In the genomic region with DNA sequence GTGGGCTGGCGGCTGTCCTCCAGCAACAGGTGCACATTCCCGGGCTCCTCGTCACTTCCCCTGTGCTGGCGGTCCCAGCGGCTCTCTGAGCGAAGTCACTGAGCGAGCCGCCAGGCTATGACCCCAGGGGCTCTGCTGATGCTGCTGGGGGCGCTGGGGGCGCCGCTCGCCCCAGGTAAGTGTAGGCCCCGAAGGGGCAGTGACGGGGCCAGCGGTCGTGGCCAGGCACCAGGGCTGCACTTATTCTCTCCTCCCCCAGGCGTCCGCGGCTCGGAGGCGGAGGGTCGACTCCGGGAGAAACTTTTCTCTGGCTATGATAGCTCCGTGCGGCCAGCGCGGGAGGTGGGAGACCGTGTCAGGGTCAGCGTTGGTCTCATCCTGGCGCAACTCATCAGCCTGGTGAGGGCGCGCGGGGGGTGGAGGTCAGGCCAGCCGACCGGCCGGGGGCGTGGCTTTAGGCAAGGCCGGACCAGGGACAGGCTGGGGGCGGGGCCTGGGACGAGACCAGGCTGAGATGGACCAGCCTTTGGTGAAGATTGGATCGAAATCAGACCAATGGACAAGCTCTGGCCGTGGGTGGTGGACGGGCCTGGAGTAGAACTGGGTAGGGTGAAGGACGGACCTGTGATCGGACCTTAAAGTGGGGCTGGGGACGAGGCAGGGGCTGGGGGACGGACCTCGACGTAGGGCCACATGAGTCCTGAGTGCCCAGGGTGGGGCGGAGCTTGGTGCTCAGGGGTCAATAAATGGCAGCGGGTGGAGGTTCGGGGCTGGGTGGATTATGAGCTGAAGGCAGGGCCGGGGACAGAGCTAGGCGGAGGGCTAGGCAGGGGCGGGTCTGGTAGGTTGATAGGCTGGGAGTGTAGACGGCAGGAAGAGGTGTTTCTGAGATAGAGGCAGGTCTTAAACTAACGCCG, we compare ENCODE assay signal across 8 cellular contexts. TPM values are rescaled to one million over a fixed set of nuclear protein-coding genes. Genes with fewer than 3 reads are reported as not detected.
DNase-seq lines count a peak whose midpoint lies in the region; ATAC-seq, FAIRE-seq and TF ChIP-seq lines count a peak whose summit lies in the region.

A gene with protein sequence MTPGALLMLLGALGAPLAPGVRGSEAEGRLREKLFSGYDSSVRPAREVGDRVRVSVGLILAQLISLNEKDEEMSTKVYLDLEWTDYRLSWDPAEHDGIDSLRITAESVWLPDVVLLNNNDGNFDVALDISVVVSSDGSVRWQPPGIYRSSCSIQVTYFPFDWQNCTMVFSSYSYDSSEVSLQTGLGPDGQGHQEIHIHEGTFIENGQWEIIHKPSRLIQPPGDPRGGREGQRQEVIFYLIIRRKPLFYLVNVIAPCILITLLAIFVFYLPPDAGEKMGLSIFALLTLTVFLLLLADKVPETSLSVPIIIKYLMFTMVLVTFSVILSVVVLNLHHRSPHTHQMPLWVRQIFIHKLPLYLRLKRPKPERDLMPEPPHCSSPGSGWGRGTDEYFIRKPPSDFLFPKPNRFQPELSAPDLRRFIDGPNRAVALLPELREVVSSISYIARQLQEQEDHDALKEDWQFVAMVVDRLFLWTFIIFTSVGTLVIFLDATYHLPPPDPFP (plus strand): TSS at position 51 of the 917 bp plus-strand sequence. CDS start 67 bp downstream, at position 118.

- H3K36me3 ChIP-seq in MM.1S (replicated peaks; ENCODE audit: insufficient read depth, low read length), result no peaks in the 10 kb centered on the region

- no peak for TF ChIP-seq CTCF in MM.1S (IDR thresholded peaks at IDR 0.05; ENCODE audit: low read length)

- ATAC-seq in natural killer cell treated with Interleukin-12 subunit alpha and Interleukin-12 subunit beta and Interleukin-15 and Interleukin-18, amount 100 ng/mL, for 72 hours, result peak; percentile 74 to 86
- ATAC-seq in HG02610 (IDR thresholded peaks at IDR 0.05; ENCODE audit: unreplicated experiment), result no peak
- ATAC-seq in HG02884 (IDR thresholded peaks at IDR 0.05; ENCODE audit: unreplicated experiment), result no peak

- H3K27ac Mint-ChIP-seq in natural killer cell treated with Interleukin-12 subunit alpha and Interleukin-12 subunit beta and Interleukin-15 and Interleukin-18, amount 100 ng/mL, for 72 hours, result no peak within 1 kb of the TSS

- H4K20me1 ChIP-seq in MM.1S (ENCODE audit: insufficient read depth, low read length), result no peaks in the 10 kb centered on the region

- H3K4me1 ChIP-seq in MM.1S (ENCODE audit: low read length), result no peaks in the 10 kb centered on the region

- peak within 1 kb of the TSS; percentile 79 for H3K4me3 Mint-ChIP-seq in natural killer cell treated with Interleukin-12 subunit alpha and Interleukin-12 subunit beta and Interleukin-15 and Interleukin-18, amount 100 ng/mL, for 72 hours

- no peak within 1 kb of the TSS for H3K9ac ChIP-seq in MM.1S (ENCODE audit: low read length)

- H3K4me3 ChIP-seq in MM.1S (ENCODE audit: low read length), result no peak within 1 kb of the TSS

- FAIRE-seq in frontal cortex (lab: Jason Lieb, UNC), result no peak

- peaks cover 13 to 23% of the 10 kb centered on the region in 2 donors for H3K4me1 Mint-ChIP-seq in natural killer cell treated with Interleukin-12 subunit alpha and Interleukin-12 subunit beta and Interleukin-15 and Interleukin-18, amount 100 ng/mL, for 72 hours (ENCODE audit: low read depth in 2 of 2)

- no peaks in the 10 kb centered on the region for H3K36me3 Mint-ChIP-seq in natural killer cell treated with Interleukin-12 subunit alpha and Interleukin-12 subunit beta and Interleukin-15 and Interleukin-18, amount 100 ng/mL, for 72 hours

- H3K79me2 ChIP-seq in MM.1S (ENCODE audit: low read length), result no peaks in the 10 kb centered on the region

- H3K27me3 ChIP-seq in MM.1S (replicated peaks; ENCODE audit: insufficient read depth, low read length), result peaks cover 85% of the 10 kb centered on the region

- no peaks in the 10 kb centered on the region for H3K9me3 ChIP-seq in MM.1S (replicated peaks; ENCODE audit: insufficient read depth, low read length)

- no peak within 1 kb of the TSS for H3K27ac ChIP-seq in MM.1S (ENCODE audit: low read length)

- peak within 1 kb of the TSS; percentile 52; the same call in 1 of the 2 replicates for H3K4me2 ChIP-seq in MM.1S (ENCODE audit: low read depth, low read length)

- H3K9me2 ChIP-seq in MM.1S (replicated peaks; ENCODE audit: insufficient read depth, low read length), result no peaks in the 10 kb centered on the region

- H2AFZ ChIP-seq in MM.1S (ENCODE audit: low read length), result no peak within 1 kb of the TSS

- no peaks in the 10 kb centered on the region for H3F3A ChIP-seq in MM.1S (ENCODE audit: insufficient read depth, low read length)

- H3K27me3 Mint-ChIP-seq in natural killer cell treated with Interleukin-12 subunit alpha and Interleukin-12 subunit beta and Interleukin-15 and Interleukin-18, amount 100 ng/mL, for 72 hours, result peaks cover 45 to 50% of the 10 kb centered on the region in 2 donors

- no peaks in the 10 kb centered on the region for H3K9me3 Mint-ChIP-seq in natural killer cell treated with Interleukin-12 subunit alpha and Interleukin-12 subunit beta and Interleukin-15 and Interleukin-18, amount 100 ng/mL, for 72 hours

- peak; percentile 62 for DNase-seq in ELR (ENCODE audit: low read depth)
- no peak for DNase-seq in MM.1S
- DNase-seq in activated effector memory CD4-positive, alpha-beta T cell treated with anti-CD3 and anti-CD28 coated beads, Interleukin-2, amount 50 U/mL, for 16 hours, result peak; percentile 73
- peak; percentile 81 to 85 for DNase-seq in frontal cortex (ENCODE audit: low spot score in 2 of 2)
- peak; percentile 72 for DNase-seq in natural killer cell treated with Interleukin-12 subunit alpha and Interleukin-12 subunit beta and Interleukin-15 and Interleukin-18, amount 100 ng/mL, for 72 hours (ENCODE audit: low spot score)
- no peak for DNase-seq in NCI-H446 treated with DMSO at 0.1 percent for 48 hours (lab: John Stamatoyannopoulos, UW)

RNA-seq across cellular contexts. Expression of the gene that starts here (rescaled TPM):
- 16.7 TPM for total RNA-seq in frontal cortex
- total RNA-seq in natural killer cell treated with Interleukin-12 subunit alpha and Interleukin-12 subunit beta and Interleukin-15 and Interleukin-18, amount 100 ng/mL, for 72 hours, result 10 to 100 TPM; 10.4 to 13.7 TPM

Comparison
In these comparisons a context has a peak if more than half of its experiments do, and no peak if none do; other contexts are left out.
1. DNase-seq: peak in ELR (single experiment), activated effector memory CD4-positive, alpha-beta T cell treated with anti-CD3 and anti-CD28 coated beads, Interleukin-2, amount 50 U/mL, for 16 hours (single experiment), frontal cortex (2 of 2) and natural killer cell treated with Interleukin-12 subunit alpha and Interleukin-12 subunit beta and Interleukin-15 and Interleukin-18, amount 100 ng/mL, for 72 hours (single experiment); none in MM.1S (single experiment) and NCI-H446 treated with DMSO at 0.1 percent for 48 hours (single experiment).
2. ATAC-seq: peak in natural killer cell treated with Interleukin-12 subunit alpha and Interleukin-12 subunit beta and Interleukin-15 and Interleukin-18, amount 100 ng/mL, for 72 hours (2 of 2); none in HG02610 (single experiment) and HG02884 (single experiment).